Comparison of ENCODE assay signal across 32 cellular contexts in genomic region chr2:155209696-155210449, GRCh38.
DNase-seq lines count a peak whose midpoint lies in the region; ATAC-seq, FAIRE-seq and TF ChIP-seq lines count a peak whose summit lies in the region.
"Had no signal": no experiment of that assay in that cellular context is flagged by ENCODE, and none has a peak within 500 bp of the region (broad histone marks: within the 10 kb centered on the region; RNA-seq: fewer than 3 reads in every experiment).

No MANE protein-coding gene starts in this region.

- H3K9me3 Mint-ChIP-seq in CD8-positive, alpha-beta T cell = no peaks in the 10 kb centered on the region
- H3K9me3 Mint-ChIP-seq in activated T-cell treated with anti-CD3 and anti-CD28 coated beads, Interleukin-2, amount 50 U/mL, for 24 hours = peaks cover 2% of the 10 kb centered on the region
- H3K9me3 Mint-ChIP-seq: stimulated activated naive CD8-positive, alpha-beta T cell treated with anti-CD3 and anti-CD28 coated beads, Interleukin-15, Interleukin-2, amounts not matched to agents 100 ng/mL and 50 ng/mL, for 24 hours had no signal

- CTCF ChIA-PET in CD8-positive, alpha-beta T cell (lab: Charles Lee) = no interaction called here

- H3K4me1 ChIP-seq in CD8-positive, alpha-beta T cell (ENCODE audit: insufficient read depth, low read length) = no peaks in the 10 kb centered on the region
- H3K4me1 ChIP-seq in RWPE2 (ENCODE audit: insufficient read depth, poor library complexity, severe bottlenecking) (peaks cover 15% of the 10 kb centered on the region), hepatocyte (ENCODE audit: insufficient read depth) (no peaks in the 10 kb centered on the region)
- H3K4me1 ChIP-seq: BE2C, esophagus muscularis mucosa, heart left ventricle, SJCRH30, testis had no signal

- POLR2A ChIA-PET in CD8-positive, alpha-beta T cell (lab: Charles Lee) = no interaction called here

- FAIRE-seq in endometrium (lab: Jason Lieb, UNC) = peak; percentile 91
- FAIRE-seq: urothelium cell line had no signal

- H3K9me2 ChIP-seq in hepatocyte (replicated peaks; ENCODE audit: insufficient read depth) = no peaks in the 10 kb centered on the region

- no peak overlapping the region for H3K4me2 ChIP-seq in hepatocyte
- H3K4me2 ChIP-seq: KMS-11 had no signal

- H3K4me1 Mint-ChIP-seq in CD8-positive, alpha-beta T cell (ENCODE audit: low read depth) = no peaks in the 10 kb centered on the region
- H3K4me1 Mint-ChIP-seq in activated T-cell treated with anti-CD3 and anti-CD28 coated beads, Interleukin-2, amount 50 U/mL, for 24 hours (ENCODE audit: low read depth) = no peaks in the 10 kb centered on the region
- H3K4me1 Mint-ChIP-seq: activated CD8-positive, alpha-beta memory T cell treated with anti-CD3 and anti-CD28 coated beads, Interleukin-2, amount 10 ng/mL, durations not matched to agents 7 days and 5 days; naive B cell had no signal

- no peak overlapping the region for H2AFZ ChIP-seq in hepatocyte

- no peak for ATAC-seq in CD8-positive, alpha-beta T cell
- ATAC-seq in RWPE2 (ENCODE audit: low read depth) = peak; percentile 74
- ATAC-seq: activated CD8-positive, alpha-beta memory T cell treated with anti-CD3 and anti-CD28 coated beads, Interleukin-2, amount 10 ng/mL, durations not matched to agents 7 days and 5 days; activated T-cell treated with anti-CD3 and anti-CD28 coated beads, Interleukin-2, amount 50 U/mL, for 72 hours; heart left ventricle; right cardiac atrium had no signal

- no peaks in the 10 kb centered on the region for H3K36me3 Mint-ChIP-seq in CD8-positive, alpha-beta T cell
- H3K36me3 Mint-ChIP-seq in activated T-cell treated with anti-CD3 and anti-CD28 coated beads, Interleukin-2, amount 50 U/mL, for 24 hours (ENCODE audit: low read depth) = no peaks in the 10 kb centered on the region
- H3K36me3 Mint-ChIP-seq: activated CD8-positive, alpha-beta memory T cell treated with anti-CD3 and anti-CD28 coated beads, Interleukin-2, amount 10 ng/mL, durations not matched to agents 7 days and 5 days; naive B cell had no signal

- H3K36me3 ChIP-seq in CD8-positive, alpha-beta T cell (ENCODE audit: insufficient read depth, low read length) = no peaks in the 10 kb centered on the region
- no peaks in the 10 kb centered on the region for H3K36me3 ChIP-seq in RWPE2 (ENCODE audit: low read depth)
- H3K36me3 ChIP-seq in hepatocyte (replicated peaks; ENCODE audit: insufficient read depth, low read depth) = no peaks in the 10 kb centered on the region
- H3K36me3 ChIP-seq: BE2C, esophagus muscularis mucosa, heart left ventricle, SJCRH30 had no signal

- no peaks in the 10 kb centered on the region for H3K27me3 Mint-ChIP-seq in CD8-positive, alpha-beta T cell (ENCODE audit: low read depth)
- H3K27me3 Mint-ChIP-seq in activated T-cell treated with anti-CD3 and anti-CD28 coated beads, Interleukin-2, amount 50 U/mL, for 24 hours = no peaks in the 10 kb centered on the region
- H3K27me3 Mint-ChIP-seq: activated CD8-positive, alpha-beta memory T cell treated with anti-CD3 and anti-CD28 coated beads, Interleukin-2, amount 10 ng/mL, durations not matched to agents 7 days and 5 days; naive B cell; stimulated activated naive CD8-positive, alpha-beta T cell treated with anti-CD3 and anti-CD28 coated beads, Interleukin-15, Interleukin-2, amounts not matched to agents 100 ng/mL and 50 ng/mL, for 24 hours had no signal

- intact Hi-C loops in CD8-positive, alpha-beta T cell (cut with DNase I, micrococcal nuclease) = no loop called here

- peak; percentile 47 for DNase-seq in A172 (ENCODE audit: low spot score)
- DNase-seq in CD8-positive, alpha-beta T cell = no peak
- no peak for DNase-seq in RWPE2 (ENCODE audit: low spot score)
- no peak for DNase-seq in hepatocyte (ENCODE audit: low spot score)
- no peak for DNase-seq in activated T-cell treated with anti-CD3 and anti-CD28 coated beads, Interleukin-2, amount 50 U/mL, for 24 hours
- DNase-seq in NCI-H146 treated with DMSO at 0.1 percent for 48 hours (lab: John Stamatoyannopoulos, UW; ENCODE audit: unreplicated experiment) = no peak
- no peak for DNase-seq in HUDEP-2 (lab: John Stamatoyannopoulos, UW; ENCODE audit: unreplicated experiment in 76 of 76)
- DNase-seq: ACHN; activated CD4-positive, alpha-beta T cell treated with anti-CD3 and anti-CD28 coated beads, Interleukin-2, amount 50 U/mL, for 1 hour; activated CD4-positive, CD25-positive, alpha-beta regulatory T cell; activated CD8-positive, alpha-beta memory T cell treated with anti-CD3 and anti-CD28 coated beads, Interleukin-2, amount 10 ng/mL, durations not matched to agents 7 days and 5 days; activated naive CD4-positive, alpha-beta T cell treated with Interleukin-2 at 50 U/mL for 16 hours; activated T-cell treated with anti-CD3 and anti-CD28 coated beads, Interleukin-2, amount 50 U/mL, for 72 hours; BE2C; central memory CD4-positive, alpha-beta T cell; DMS53; foreskin melanocyte; heart left ventricle; kidney; naive B cell; NCI-H1417; NCI-H2081; NCI-H345; right cardiac atrium; SJCRH30; stimulated activated CD8-positive, alpha-beta memory T cell treated with anti-CD3 and anti-CD28 coated beads, Interleukin-4, amount 100 ng/mL, for 48 hours; testis had no signal

- H3K9me3 ChIP-seq in CD8-positive, alpha-beta T cell (ENCODE audit: low read length) = no peaks in the 10 kb centered on the region
- H3K9me3 ChIP-seq in RWPE2 (ENCODE audit: severe bottlenecking) (no peaks in the 10 kb centered on the region), hepatocyte (ENCODE audit: low read depth) (no peaks in the 10 kb centered on the region)
- H3K9me3 ChIP-seq: BE2C, esophagus muscularis mucosa, heart left ventricle, SJCRH30, testis had no signal

- 58% methylated on average over 2 of the region's 2 CpGs for WGBS in hepatocyte (ENCODE audit: low lambda C conversion rate, missing lambda C conversion rate)

- no peaks in the 10 kb centered on the region for H3K27me3 ChIP-seq in CD8-positive, alpha-beta T cell (ENCODE audit: insufficient read depth, low read length)
- H3K27me3 ChIP-seq in RWPE2 (ENCODE audit: insufficient read depth, poor library complexity, severe bottlenecking) (no peaks in the 10 kb centered on the region), hepatocyte (no peaks in the 10 kb centered on the region)
- H3K27me3 ChIP-seq: BE2C, esophagus muscularis mucosa, heart left ventricle, SJCRH30, testis had no signal

- no peaks in the 10 kb centered on the region for H3K79me2 ChIP-seq in hepatocyte

- H3K27ac ChIP-seq in CD8-positive, alpha-beta T cell (ENCODE audit: low read depth, low read length) = no peak overlapping the region
- H3K27ac ChIP-seq in RWPE2 (ENCODE audit: poor library complexity, severe bottlenecking) (peak overlapping the region; percentile 62), hepatocyte (no peak overlapping the region)
- H3K27ac ChIP-seq: esophagus muscularis mucosa, heart left ventricle, KMS-11, SJCRH30, testis had no signal

- no peak overlapping the region for H3K27ac Mint-ChIP-seq in CD8-positive, alpha-beta T cell
- no peak overlapping the region for H3K27ac Mint-ChIP-seq in activated T-cell treated with anti-CD3 and anti-CD28 coated beads, Interleukin-2, amount 50 U/mL, for 24 hours
- H3K27ac Mint-ChIP-seq: activated CD8-positive, alpha-beta memory T cell treated with anti-CD3 and anti-CD28 coated beads, Interleukin-2, amount 10 ng/mL, durations not matched to agents 7 days and 5 days; activated T-cell treated with anti-CD3 and anti-CD28 coated beads, Interleukin-2, amount 50 U/mL, for 72 hours; naive B cell; stimulated activated naive CD8-positive, alpha-beta T cell treated with anti-CD3 and anti-CD28 coated beads, Interleukin-15, Interleukin-2, amounts not matched to agents 100 ng/mL and 50 ng/mL, for 24 hours had no signal

- no peak overlapping the region for H3K4me3 ChIP-seq in CD8-positive, alpha-beta T cell (ENCODE audit: low read depth, low read length)
- H3K4me3 ChIP-seq in RWPE2 (ENCODE audit: severe bottlenecking) = no peak overlapping the region
- no peak overlapping the region for H3K4me3 ChIP-seq in hepatocyte
- H3K4me3 ChIP-seq: esophagus muscularis mucosa, heart left ventricle, SJCRH30, testis had no signal

- TF ChIP-seq CTCF in CD8-positive, alpha-beta T cell (IDR thresholded peaks at IDR 0.05) = peak; percentile 45
- TF ChIP-seq CTCF in RWPE2 (IDR thresholded peaks at IDR 0.05; ENCODE audit: poor library complexity, severe bottlenecking) = no peak
- TF ChIP-seq CTCF in hepatocyte (IDR thresholded peaks at IDR 0.05; ENCODE audit: poor library complexity) = no peak

- no peaks in the 10 kb centered on the region for H4K20me1 ChIP-seq in hepatocyte (ENCODE audit: insufficient read depth, poor library complexity, severe bottlenecking)

- H3K4me3 Mint-ChIP-seq in CD8-positive, alpha-beta T cell = no peak overlapping the region
- no peak overlapping the region for H3K4me3 Mint-ChIP-seq in activated T-cell treated with anti-CD3 and anti-CD28 coated beads, Interleukin-2, amount 50 U/mL, for 24 hours
- H3K4me3 Mint-ChIP-seq: activated CD8-positive, alpha-beta memory T cell treated with anti-CD3 and anti-CD28 coated beads, Interleukin-2, amount 10 ng/mL, durations not matched to agents 7 days and 5 days; activated T-cell treated with anti-CD3 and anti-CD28 coated beads, Interleukin-2, amount 50 U/mL, for 72 hours; naive B cell; stimulated activated naive CD8-positive, alpha-beta T cell treated with anti-CD3 and anti-CD28 coated beads, Interleukin-15, Interleukin-2, amounts not matched to agents 100 ng/mL and 50 ng/mL, for 24 hours had no signal
